In genomic region chr1:185426761-185427698, GRCh38 we compare ENCODE assay signal across 1 cellular context.
TF ChIP-seq lines count a peak whose summit lies in the region.

No MANE protein-coding gene starts in this region.

TF ChIP-seq in GM23338, 12 proteins besides CTCF, POLR2A, EP300 and RAD21 (continued from another document):
- TF ChIP-seq ZNF462 (CRISPR knock-in tag; IDR thresholded peaks at IDR 0.05), result no peak
